Comparison of ENCODE assay signal across 18 cellular contexts in the genomic region with DNA sequence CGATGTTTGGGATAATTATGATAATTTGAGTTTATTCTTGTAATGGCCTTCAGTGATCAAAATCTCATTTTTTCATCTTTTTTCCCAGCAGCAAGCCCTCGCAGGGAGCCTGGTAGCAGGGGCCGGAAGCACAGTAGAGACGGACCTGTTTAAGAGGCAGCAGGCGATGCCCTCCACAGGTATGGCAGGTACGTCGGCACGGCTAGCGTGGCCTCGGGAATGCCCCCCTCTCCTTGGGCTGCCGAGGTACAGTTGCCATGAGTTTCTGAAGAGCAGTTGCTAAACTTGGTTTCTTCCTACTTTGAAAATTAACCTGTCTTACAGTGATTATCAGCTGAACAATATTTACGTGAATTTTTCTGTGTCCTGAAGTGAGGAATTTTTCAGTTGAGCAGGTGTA.
"Had no signal": no experiment of that assay in that cellular context is flagged by ENCODE, and none has a peak within 500 bp of the region (broad histone marks: within the 10 kb centered on the region; RNA-seq: fewer than 3 reads in every experiment).

No MANE protein-coding gene starts in this region.

- H3K27ac Mint-ChIP-seq: mesothelial cell of epicardium, naive B cell had no signal

- H3K27me3 Mint-ChIP-seq: naive B cell had no signal

- H3K4me2 ChIP-seq: hepatocyte had no signal

- H2AFZ ChIP-seq: hepatocyte had no signal

- H3K27me3 ChIP-seq: dorsolateral prefrontal cortex, foreskin keratinocyte, gastroesophageal sphincter, heart left ventricle, hepatocyte, left lung had no signal

- DNase-seq: dorsolateral prefrontal cortex; effector CD4-positive, alpha-beta T cell; effector memory CD4-positive, alpha-beta T cell; heart left ventricle; hypothalamus; left cardiac atrium; left lung; left ventricle myocardium superior; lower lobe of right lung; mucosa of descending colon; naive B cell had no signal

- H3K4me1 Mint-ChIP-seq: mesothelial cell of epicardium had no signal

- H3K27ac ChIP-seq: coronary artery, dorsolateral prefrontal cortex, epithelial cell of prostate, foreskin keratinocyte, gastroesophageal sphincter, heart left ventricle, hepatocyte, left lung, lower lobe of right lung had no signal

- ATAC-seq: esophagus mucosa, gastroesophageal sphincter, heart left ventricle, left cardiac atrium, left lung, left ventricle myocardium superior, lower lobe of right lung, mucosa of descending colon had no signal

- H3K9me3 Mint-ChIP-seq: naive B cell had no signal

- H3K4me3 ChIP-seq: coronary artery, dorsolateral prefrontal cortex, gastroesophageal sphincter, heart left ventricle, hepatocyte, left lung, lower lobe of right lung, mucosa of descending colon had no signal

- H3K4me1 ChIP-seq: foreskin keratinocyte, gastroesophageal sphincter, lower lobe of right lung had no signal

- H3K9me3 ChIP-seq: gastroesophageal sphincter, heart left ventricle, left lung, lower lobe of right lung, mucosa of descending colon had no signal

- H3K4me3 Mint-ChIP-seq: mesothelial cell of epicardium, naive B cell had no signal
